Comparison of ENCODE assay signal across 22 cellular contexts in the genomic region with DNA sequence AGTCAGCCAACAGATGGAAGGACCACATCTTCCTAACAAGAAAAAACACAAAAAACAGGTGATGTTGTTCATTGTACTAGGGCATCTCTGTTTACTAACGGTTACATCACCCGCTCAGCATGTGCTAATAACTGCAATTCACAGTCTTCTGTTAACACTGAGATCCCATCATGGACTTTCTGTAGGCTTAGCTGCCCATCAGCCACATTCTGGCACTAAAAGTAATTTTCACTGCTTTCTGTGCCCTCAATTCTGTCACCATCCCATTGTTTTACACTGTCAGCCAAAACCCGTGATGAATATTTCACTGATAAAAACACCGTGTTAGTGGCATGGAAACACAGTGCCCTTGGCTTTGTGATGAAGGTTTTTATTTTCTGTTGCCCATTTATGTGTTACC.
DNase-seq lines count a peak whose midpoint lies in the region; ATAC-seq and TF ChIP-seq lines count a peak whose summit lies in the region.
"Had no signal": no experiment of that assay in that cellular context is flagged by ENCODE, and none has a peak within 500 bp of the region (broad histone marks: within the 10 kb centered on the region; RNA-seq: fewer than 3 reads in every experiment).

No MANE protein-coding gene starts in this region.

- intact Hi-C loops in natural killer cell (cut with micrococcal nuclease): no loop called here

- H3K27ac Mint-ChIP-seq in natural killer cell: peak overlapping the region; percentile 36 to 56
- no peak overlapping the region for H3K27ac Mint-ChIP-seq in natural killer cell treated with Interleukin-12 subunit alpha and Interleukin-12 subunit beta and Interleukin-15 and Interleukin-18, amount 100 ng/mL, for 72 hours
- H3K27ac Mint-ChIP-seq: activated naive CD8-positive, alpha-beta T cell treated with anti-CD3 and anti-CD28 coated beads, Interleukin-2, amount 50 U/mL, for 24 hours; activated T-helper 1 cell treated with anti-CD3 and anti-CD28 coated beads, Interleukin-12 subunit alpha, Interleukin-12 subunit beta, Interleukin-2, Interleukin-4 antibody, amounts not matched to agents 30 ng/mL and 10 ng/mL and 1 ng/mL, durations not matched to agents 14 hours and 24 hours and 36 hours had no signal

- DNase-seq in natural killer cell (no peak), NCI-H748 (lab: John Stamatoyannopoulos, UW; ENCODE audit: unreplicated experiment) (peak; percentile 88), fibroblast of the aortic adventitia (ENCODE audit: low read depth) (peak; percentile 20), NCI-H1092 treated with DMSO at 0.1 percent for 48 hours (lab: John Stamatoyannopoulos, UW) (no peak), foreskin fibroblast (no peak)
- DNase-seq in natural killer cell treated with Interleukin-12 subunit alpha and Interleukin-12 subunit beta and Interleukin-15 and Interleukin-18, amount 100 ng/mL, for 72 hours (ENCODE audit: low spot score): no peak
- no peak for DNase-seq in stimulated activated CD4-positive, alpha-beta T cell treated with anti-CD3 and anti-CD28 coated beads, Interleukin-15, amount 100 ng/mL, for 24 hours
- DNase-seq: activated naive CD8-positive, alpha-beta T cell treated with anti-CD3 and anti-CD28 coated beads, Interleukin-2, amount 50 U/mL, for 24 hours; EL; H7; head of caudate nucleus; Karpas-422; naive B cell; NCI-H1105; NCI-H524 treated with DMSO at 0.1 percent for 48 hours; posterior cingulate gyrus; stimulated activated CD4-positive, alpha-beta T cell treated with anti-CD3 and anti-CD28 coated beads, Interleukin-4, amount 100 ng/mL, for 1 hour; T-helper 9 cell had no signal

- no peak for TF ChIP-seq CTCF in natural killer cell (IDR thresholded peaks at IDR 0.05)
- TF ChIP-seq CTCF in fibroblast of the aortic adventitia (IDR thresholded peaks at IDR 0.05; ENCODE audit: insufficient read depth, low read length): no peak
- TF ChIP-seq CTCF in foreskin fibroblast (IDR thresholded peaks at IDR 0.05; ENCODE audit: low read depth, low read length): no peak

- H3K9me3 Mint-ChIP-seq in natural killer cell: no peaks in the 10 kb centered on the region
- no peaks in the 10 kb centered on the region for H3K9me3 Mint-ChIP-seq in natural killer cell treated with Interleukin-12 subunit alpha and Interleukin-12 subunit beta and Interleukin-15 and Interleukin-18, amount 100 ng/mL, for 72 hours
- H3K9me3 Mint-ChIP-seq: activated naive CD8-positive, alpha-beta T cell treated with anti-CD3 and anti-CD28 coated beads, Interleukin-2, amount 50 U/mL, for 24 hours; activated T-helper 1 cell treated with anti-CD3 and anti-CD28 coated beads, Interleukin-12 subunit alpha, Interleukin-12 subunit beta, Interleukin-2, Interleukin-4 antibody, amounts not matched to agents 30 ng/mL and 10 ng/mL and 1 ng/mL, durations not matched to agents 14 hours and 24 hours and 36 hours; naive B cell had no signal

- H3K36me3 Mint-ChIP-seq in natural killer cell: no peaks in the 10 kb centered on the region
- H3K36me3 Mint-ChIP-seq in natural killer cell treated with Interleukin-12 subunit alpha and Interleukin-12 subunit beta and Interleukin-15 and Interleukin-18, amount 100 ng/mL, for 72 hours: no peaks in the 10 kb centered on the region

- peaks cover 15 to 25% of the 10 kb centered on the region in 2 donors for H3K4me1 Mint-ChIP-seq in natural killer cell
- peaks cover 8 to 10% of the 10 kb centered on the region in 2 donors for H3K4me1 Mint-ChIP-seq in natural killer cell treated with Interleukin-12 subunit alpha and Interleukin-12 subunit beta and Interleukin-15 and Interleukin-18, amount 100 ng/mL, for 72 hours (ENCODE audit: low read depth in 2 of 2)
- H3K4me1 Mint-ChIP-seq: naive B cell had no signal

- H3K27me3 Mint-ChIP-seq in natural killer cell (ENCODE audit: low read depth in 2 of 2): no peaks in the 10 kb centered on the region
- no peaks in the 10 kb centered on the region for H3K27me3 Mint-ChIP-seq in natural killer cell treated with Interleukin-12 subunit alpha and Interleukin-12 subunit beta and Interleukin-15 and Interleukin-18, amount 100 ng/mL, for 72 hours
- H3K27me3 Mint-ChIP-seq: activated naive CD8-positive, alpha-beta T cell treated with anti-CD3 and anti-CD28 coated beads, Interleukin-2, amount 50 U/mL, for 24 hours; naive B cell had no signal

- H3K4me3 ChIP-seq in fibroblast of the aortic adventitia (ENCODE audit: low read depth, low read length) (no peak overlapping the region), foreskin fibroblast (ENCODE audit: low read depth in 1 of 2, low read length in 2 of 2) (no peak overlapping the region)
- H3K4me3 ChIP-seq: SK-N-MC had no signal

- ATAC-seq in natural killer cell (no peak), HG03097 (IDR thresholded peaks at IDR 0.05; ENCODE audit: low FRiP score, unreplicated experiment) (no peak)
- no peak for ATAC-seq in natural killer cell treated with Interleukin-12 subunit alpha and Interleukin-12 subunit beta and Interleukin-15 and Interleukin-18, amount 100 ng/mL, for 72 hours
- ATAC-seq: activated CD4-positive, CD25-positive, alpha-beta regulatory T cell treated with anti-CD3 and anti-CD28 coated beads, Interleukin-2, amount 50 U/mL, for 24 hours; activated naive CD8-positive, alpha-beta T cell treated with anti-CD3 and anti-CD28 coated beads, Interleukin-2, amount 50 U/mL, for 24 hours had no signal

- no peak overlapping the region for H3K4me3 Mint-ChIP-seq in natural killer cell
- H3K4me3 Mint-ChIP-seq in natural killer cell treated with Interleukin-12 subunit alpha and Interleukin-12 subunit beta and Interleukin-15 and Interleukin-18, amount 100 ng/mL, for 72 hours: no peak overlapping the region
- H3K4me3 Mint-ChIP-seq: activated naive CD8-positive, alpha-beta T cell treated with anti-CD3 and anti-CD28 coated beads, Interleukin-2, amount 50 U/mL, for 24 hours; activated T-helper 1 cell treated with anti-CD3 and anti-CD28 coated beads, Interleukin-12 subunit alpha, Interleukin-12 subunit beta, Interleukin-2, Interleukin-4 antibody, amounts not matched to agents 30 ng/mL and 10 ng/mL and 1 ng/mL, durations not matched to agents 14 hours and 24 hours and 36 hours; naive B cell had no signal

Comparison
In these comparisons a context has a peak if more than half of its experiments do, and no peak if none do; other contexts are left out.
1. H3K27ac Mint-ChIP-seq: peak in natural killer cell (2 of 2); none in natural killer cell treated with Interleukin-12 subunit alpha and Interleukin-12 subunit beta and Interleukin-15 and Interleukin-18, amount 100 ng/mL, for 72 hours (0 of 2).
2. DNase-seq: peak in NCI-H748 (single experiment) and fibroblast of the aortic adventitia (single experiment); none in natural killer cell (single experiment), natural killer cell treated with Interleukin-12 subunit alpha and Interleukin-12 subunit beta and Interleukin-15 and Interleukin-18, amount 100 ng/mL, for 72 hours (single experiment), NCI-H1092 treated with DMSO at 0.1 percent for 48 hours (single experiment), stimulated activated CD4-positive, alpha-beta T cell treated with anti-CD3 and anti-CD28 coated beads, Interleukin-15, amount 100 ng/mL, for 24 hours (single experiment) and foreskin fibroblast (0 of 2).